ENCODE assay signal across 23 cellular contexts in the genomic region with DNA sequence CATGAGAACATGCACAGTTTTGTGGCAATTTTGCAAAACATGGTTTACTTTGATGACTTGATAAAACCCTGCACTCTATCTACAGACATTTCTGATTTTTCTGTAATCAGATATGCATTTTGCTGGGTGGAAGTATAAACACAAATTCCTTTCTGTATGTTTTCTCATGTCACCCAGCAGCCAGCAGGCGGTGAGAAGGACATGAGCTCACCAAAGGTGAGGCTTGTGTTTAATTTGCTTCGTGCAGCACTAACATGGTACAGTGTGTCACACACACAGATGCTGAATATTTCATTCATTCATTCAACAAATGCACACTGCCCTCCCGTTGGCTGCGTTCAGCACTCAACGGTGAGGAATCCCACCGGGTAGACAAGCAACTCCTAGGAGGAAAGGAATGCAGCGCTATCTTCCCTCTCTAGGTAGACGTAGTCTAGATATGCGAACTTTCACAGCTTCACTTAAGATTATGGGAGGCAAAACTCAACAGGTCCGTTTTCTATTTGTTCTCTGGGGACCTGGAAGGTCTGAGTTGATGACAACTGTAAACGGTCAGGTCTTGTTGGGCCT.
DNase-seq lines count a peak whose midpoint lies in the region; ATAC-seq and TF ChIP-seq lines count a peak whose summit lies in the region.
"Had no signal": no experiment of that assay in that cellular context is flagged by ENCODE, and none has a peak within 500 bp of the region (broad histone marks: within the 10 kb centered on the region; RNA-seq: fewer than 3 reads in every experiment).

No MANE protein-coding gene starts in this region.

- H3K4me2 ChIP-seq in DND-41 (ENCODE audit: insufficient read depth, low read length) (no peak overlapping the region), OCI-LY1 (ENCODE audit: low read length) (peak overlapping the region; percentile 1; the same call in 1 of the 2 replicates)

- H3K4me3 ChIP-seq in DND-41 (ENCODE audit: low read depth in 1 of 2, low read length in 2 of 2) (no peak overlapping the region), OCI-LY1 (ENCODE audit: low read depth, low read length, poor library complexity, severe bottlenecking) (no peak overlapping the region), epithelial cell of esophagus (ENCODE audit: low read length) (no peak overlapping the region), mucosa of descending colon (no peak overlapping the region)
- H3K4me3 ChIP-seq: body of pancreas, esophagus muscularis mucosa, SJSA1, upper lobe of right lung had no signal

- no peaks in the 10 kb centered on the region for H3F3A ChIP-seq in OCI-LY1 (ENCODE audit: insufficient read depth, low read length)

- ATAC-seq in DND-41 (ENCODE audit: insufficient read depth, low read depth) (no peak), HG03378 (IDR thresholded peaks at IDR 0.05; ENCODE audit: unreplicated experiment) (no peak), HG03108 (IDR thresholded peaks at IDR 0.05; ENCODE audit: unreplicated experiment) (no peak), mucosa of descending colon (no peak)
- ATAC-seq: body of pancreas had no signal

- H3K4me1 ChIP-seq in DND-41 (ENCODE audit: insufficient read depth, low read length) = peaks cover 8% of the 10 kb centered on the region
- peaks cover 56% of the 10 kb centered on the region for H3K4me1 ChIP-seq in OCI-LY1 (ENCODE audit: insufficient read depth, low read length, severe bottlenecking)
- no peaks in the 10 kb centered on the region for H3K4me1 ChIP-seq in mucosa of descending colon (ENCODE audit: low read depth)
- H3K4me1 ChIP-seq: BE2C, body of pancreas, Caco-2, esophagus muscularis mucosa had no signal

- H3K27ac ChIP-seq in DND-41 (ENCODE audit: low read length) (no peak overlapping the region), OCI-LY1 (ENCODE audit: low read depth, low read length, poor library complexity, severe bottlenecking) (no peak overlapping the region)
- H3K27ac ChIP-seq: body of pancreas, esophagus muscularis mucosa, neutrophil, SJSA1, upper lobe of right lung had no signal

- TF ChIP-seq CTCF in DND-41 (IDR thresholded peaks at IDR 0.05; ENCODE audit: borderline replicate concordance, extremely low read depth, low read length, poor library complexity, severe bottlenecking) (peak; percentile 13), OCI-LY1 (IDR thresholded peaks at IDR 0.05; ENCODE audit: low read length) (peak; percentile 27; the same call in 1 of the 2 replicates), epithelial cell of esophagus (IDR thresholded peaks at IDR 0.05; ENCODE audit: insufficient read depth, low read depth, low read length, missing control alignments) (peak; percentile 16), mucosa of descending colon (IDR thresholded peaks at IDR 0.05) (no peak)

- intact Hi-C loops in posterior vena cava (cut with DNase I) (no loop called here), mucosa of descending colon (cut with DNase I, micrococcal nuclease) (no loop called here)

- H3K27me3 ChIP-seq in DND-41 (ENCODE audit: insufficient read depth, low read length, poor library complexity) (no peaks in the 10 kb centered on the region), OCI-LY1 (ENCODE audit: insufficient read depth, low read length) (no peaks in the 10 kb centered on the region)
- H3K27me3 ChIP-seq: BE2C, body of pancreas, esophagus muscularis mucosa, neutrophil, SJSA1, upper lobe of right lung had no signal

- H3K9me3 ChIP-seq in DND-41 (ENCODE audit: insufficient read depth, low read length, severe bottlenecking) = no peaks in the 10 kb centered on the region
- H3K9me3 ChIP-seq in OCI-LY1 (ENCODE audit: low read length) = no peaks in the 10 kb centered on the region
- no peaks in the 10 kb centered on the region for H3K9me3 ChIP-seq in mucosa of descending colon
- H3K9me3 ChIP-seq: BE2C, body of pancreas, Caco-2, esophagus muscularis mucosa, neutrophil, upper lobe of right lung had no signal

- no peak for DNase-seq in DND-41
- no peak for DNase-seq in epithelial cell of esophagus (ENCODE audit: low read depth)
- DNase-seq in posterior vena cava (ENCODE audit: low spot score) = peak; percentile 46
- no peak for DNase-seq in NCI-H2107 (lab: John Stamatoyannopoulos, UW)
- DNase-seq in mucosa of descending colon = no peak
- DNase-seq: activated CD4-positive, alpha-beta T cell treated with anti-CD3 and anti-CD28 coated beads for 4 hours; activated T-cell treated with anti-CD3 and anti-CD28 coated beads, Interleukin-2, amount 50 U/mL, for 24 hours; BE2C; body of pancreas; Caco-2; DMS79 treated with DMSO at 0.1 percent for 48 hours; effector memory CD4-positive, alpha-beta T cell; hypothalamus; NCI-H1436; NCI-H510A; stimulated activated CD4-positive, alpha-beta T cell treated with anti-CD3 and anti-CD28 coated beads, Interleukin-1b, Interleukin-23, amount 100 ng/mL, for 48 hours; upper lobe of right lung had no signal

- H4K20me1 ChIP-seq in DND-41 (ENCODE audit: insufficient read depth, low read length) (no peaks in the 10 kb centered on the region), OCI-LY1 (ENCODE audit: insufficient read depth, low read length) (no peaks in the 10 kb centered on the region)

- H3K9ac ChIP-seq in DND-41 (ENCODE audit: low read depth, low read length) = no peak overlapping the region
- H3K9ac ChIP-seq in OCI-LY1 (ENCODE audit: low read length) = no peak overlapping the region

- H3K79me2 ChIP-seq in DND-41 (ENCODE audit: insufficient read depth, low read length) = no peaks in the 10 kb centered on the region
- H3K79me2 ChIP-seq in OCI-LY1 (ENCODE audit: insufficient read depth, low read length) = no peaks in the 10 kb centered on the region

- H3K36me3 ChIP-seq in DND-41 (ENCODE audit: insufficient read depth, low read length) (no peaks in the 10 kb centered on the region), OCI-LY1 (ENCODE audit: insufficient read depth, low read length) (no peaks in the 10 kb centered on the region), mucosa of descending colon (ENCODE audit: low read depth) (no peaks in the 10 kb centered on the region)
- H3K36me3 ChIP-seq: BE2C, esophagus muscularis mucosa, neutrophil, SJSA1, upper lobe of right lung had no signal

- H3K9me2 ChIP-seq in OCI-LY1 (ENCODE audit: low read depth, low read length) = no peaks in the 10 kb centered on the region

- H2AFZ ChIP-seq in DND-41 (ENCODE audit: low read depth, low read length) = no peak overlapping the region
- H2AFZ ChIP-seq in OCI-LY1 (ENCODE audit: low read length) = no peak overlapping the region
